Comparison of ENCODE assay signal across 18 cellular contexts in genomic region chrX:136867518-136867917, GRCh38. TPM values are rescaled to one million over a fixed set of nuclear protein-coding genes. Genes with fewer than 3 reads are reported as not detected.
DNase-seq lines count a peak whose midpoint lies in the region; ATAC-seq, FAIRE-seq and TF ChIP-seq lines count a peak whose summit lies in the region.
"Had no signal": no experiment of that assay in that cellular context is flagged by ENCODE, and none has a peak within 500 bp of the region (broad histone marks: within the 10 kb centered on the region; RNA-seq: fewer than 3 reads in every experiment).

No MANE protein-coding gene starts in this region.

- peaks cover 53% of the 10 kb centered on the region for H3K36me3 Mint-ChIP-seq in activated CD4-positive, alpha-beta T cell treated with anti-CD3 and anti-CD28 coated beads, Interleukin-2, amount 10 ng/mL, durations not matched to agents 24 days and 14 days (ENCODE audit: low read depth)
- peaks cover 66% of the 10 kb centered on the region for H3K36me3 Mint-ChIP-seq in activated CD4-positive, alpha-beta T cell treated with anti-CD3 and anti-CD28 coated beads, Interleukin-2, amount 10 ng/mL, durations not matched to agents 7 days and 5 days (ENCODE audit: low read depth)
- H3K36me3 Mint-ChIP-seq in activated naive CD8-positive, alpha-beta T cell: peaks cover 6% of the 10 kb centered on the region
- peaks cover 0 to 15% (median 0%) of the 10 kb centered on the region in 3 donors for H3K36me3 Mint-ChIP-seq in immature natural killer cell

- H3K4me3 ChIP-seq in BE2C (ENCODE audit: low read depth, low read length): no peak overlapping the region
- H3K4me3 ChIP-seq: spleen had no signal

- H3K27ac Mint-ChIP-seq in activated CD4-positive, alpha-beta T cell treated with anti-CD3 and anti-CD28 coated beads, Interleukin-2, amount 10 ng/mL, durations not matched to agents 24 days and 14 days: peak overlapping the region; percentile 71
- H3K27ac Mint-ChIP-seq in activated CD4-positive, alpha-beta T cell treated with anti-CD3 and anti-CD28 coated beads, Interleukin-2, amount 10 ng/mL, durations not matched to agents 7 days and 5 days: no peak overlapping the region
- H3K27ac Mint-ChIP-seq in activated naive CD8-positive, alpha-beta T cell: peak overlapping the region; percentile 68
- peak overlapping the region in 4 of 6 donors; percentile 10 to 59 (median 34) for H3K27ac Mint-ChIP-seq in immature natural killer cell
- H3K27ac Mint-ChIP-seq: T-helper 1 cell treated with Interleukin-12 subunit alpha and Interleukin-12 subunit beta and Interleukin-4 antibody, amounts not matched to agents 30 μg/mL and 1 μg/mL, for 36 hours; type B pancreatic cell had no signal

- no peak for DNase-seq in activated CD4-positive, alpha-beta T cell treated with anti-CD3 and anti-CD28 coated beads, Interleukin-2, amount 10 ng/mL, durations not matched to agents 24 days and 14 days
- no peak for DNase-seq in activated CD4-positive, alpha-beta T cell treated with anti-CD3 and anti-CD28 coated beads, Interleukin-2, amount 10 ng/mL, durations not matched to agents 7 days and 5 days
- no peak for DNase-seq in GM12892 (ENCODE audit: insufficient read length)
- no peak for DNase-seq in immature natural killer cell
- no peak for DNase-seq in H4 (ENCODE audit: low spot score)
- DNase-seq in BE2C: no peak
- DNase-seq: activated T-cell treated with anti-CD3 and anti-CD28 coated beads, Interleukin-2, amount 50 U/mL, for 1 hour; Kasumi-1; mammary epithelial cell; NCI-H1436 treated with DMSO at 0.1 percent for 48 hours; spleen had no signal

- no peak overlapping the region for H3K4me3 Mint-ChIP-seq in activated CD4-positive, alpha-beta T cell treated with anti-CD3 and anti-CD28 coated beads, Interleukin-2, amount 10 ng/mL, durations not matched to agents 24 days and 14 days
- H3K4me3 Mint-ChIP-seq in activated CD4-positive, alpha-beta T cell treated with anti-CD3 and anti-CD28 coated beads, Interleukin-2, amount 10 ng/mL, durations not matched to agents 7 days and 5 days: no peak overlapping the region
- no peak overlapping the region for H3K4me3 Mint-ChIP-seq in activated naive CD8-positive, alpha-beta T cell
- H3K4me3 Mint-ChIP-seq in immature natural killer cell: no peak overlapping the region
- H3K4me3 Mint-ChIP-seq: nephron; T-helper 1 cell treated with Interleukin-12 subunit alpha and Interleukin-12 subunit beta and Interleukin-4 antibody, amounts not matched to agents 30 μg/mL and 1 μg/mL, for 36 hours; type B pancreatic cell had no signal

- H3K27me3 Mint-ChIP-seq in activated CD4-positive, alpha-beta T cell treated with anti-CD3 and anti-CD28 coated beads, Interleukin-2, amount 10 ng/mL, durations not matched to agents 24 days and 14 days: no peaks in the 10 kb centered on the region
- H3K27me3 Mint-ChIP-seq in activated CD4-positive, alpha-beta T cell treated with anti-CD3 and anti-CD28 coated beads, Interleukin-2, amount 10 ng/mL, durations not matched to agents 7 days and 5 days: no peaks in the 10 kb centered on the region
- H3K27me3 Mint-ChIP-seq in activated naive CD8-positive, alpha-beta T cell: no peaks in the 10 kb centered on the region
- peaks cover 0 to 12% (median 0%) of the 10 kb centered on the region in 3 donors for H3K27me3 Mint-ChIP-seq in immature natural killer cell (ENCODE audit: low read depth in 3 of 3)
- H3K27me3 Mint-ChIP-seq: type B pancreatic cell had no signal

- TF ChIP-seq CTCF in BE2C (IDR thresholded peaks at IDR 0.05; ENCODE audit: low read depth, low read length): no peak

- peaks cover 14% of the 10 kb centered on the region for H3K4me1 Mint-ChIP-seq in activated CD4-positive, alpha-beta T cell treated with anti-CD3 and anti-CD28 coated beads, Interleukin-2, amount 10 ng/mL, durations not matched to agents 24 days and 14 days
- H3K4me1 Mint-ChIP-seq in activated CD4-positive, alpha-beta T cell treated with anti-CD3 and anti-CD28 coated beads, Interleukin-2, amount 10 ng/mL, durations not matched to agents 7 days and 5 days: peaks cover 34% of the 10 kb centered on the region
- peaks cover 42% of the 10 kb centered on the region for H3K4me1 Mint-ChIP-seq in activated naive CD8-positive, alpha-beta T cell (ENCODE audit: low read depth)
- H3K4me1 Mint-ChIP-seq in immature natural killer cell: peaks cover 17 to 32% of the 10 kb centered on the region in 2 donors
- H3K4me1 Mint-ChIP-seq: nephron had no signal

- intact Hi-C loops in activated CD4-positive, alpha-beta T cell treated with anti-CD3 and anti-CD28 coated beads, Interleukin-2, amount 10 ng/mL, durations not matched to agents 24 days and 14 days (cut with micrococcal nuclease): loop anchor here (2.0 to 5.0 kb wide), 2 partner anchors 85 to 157 kb away; partner anchors contain the start of gene ARHGEF6

- TF ChIP-seq POLR2A in GM12892 (IDR thresholded peaks at IDR 0.05; ENCODE audit: low read depth, low read length) (0 out of 2 replicates have a peak, but pooled peaks have one; percentile 22), GM18505 (IDR thresholded peaks at IDR 0.05; ENCODE audit: borderline replicate concordance, extremely low read depth, insufficient read depth, insufficient read length) (no peak)

- H3K36me3 ChIP-seq in BE2C: peaks cover 74% of the 10 kb centered on the region

- no peak for ATAC-seq in GM18505 (IDR thresholded peaks at IDR 0.05; ENCODE audit: unreplicated experiment)

- CTCF ChIA-PET in activated CD4-positive, alpha-beta T cell treated with anti-CD3 and anti-CD28 coated beads, Interleukin-2, amount 10 ng/mL, durations not matched to agents 7 days and 5 days (lab: Charles Lee): interaction anchor here (0.5 kb wide), 1 partner anchor 23 kb away, joined by 3 read pairs; no protein-coding TSS in a partner anchor

- H3K27me3 ChIP-seq in BE2C: no peaks in the 10 kb centered on the region
- H3K27me3 ChIP-seq: spleen had no signal

- H3K4me1 ChIP-seq in BE2C: no peaks in the 10 kb centered on the region

- no peak for FAIRE-seq in GM12892 (lab: Jason Lieb, UNC)
- FAIRE-seq: colon, endothelial cell of umbilical vein had no signal

- POLR2A ChIA-PET in activated CD4-positive, alpha-beta T cell treated with anti-CD3 and anti-CD28 coated beads, Interleukin-2, amount 10 ng/mL, durations not matched to agents 7 days and 5 days (lab: Charles Lee): no interaction called here

- H3K9me3 Mint-ChIP-seq in activated CD4-positive, alpha-beta T cell treated with anti-CD3 and anti-CD28 coated beads, Interleukin-2, amount 10 ng/mL, durations not matched to agents 24 days and 14 days: no peaks in the 10 kb centered on the region
- H3K9me3 Mint-ChIP-seq in activated CD4-positive, alpha-beta T cell treated with anti-CD3 and anti-CD28 coated beads, Interleukin-2, amount 10 ng/mL, durations not matched to agents 7 days and 5 days: no peaks in the 10 kb centered on the region
- no peaks in the 10 kb centered on the region for H3K9me3 Mint-ChIP-seq in activated naive CD8-positive, alpha-beta T cell (ENCODE audit: low read depth)
- H3K9me3 Mint-ChIP-seq in immature natural killer cell: no peaks in the 10 kb centered on the region
- H3K9me3 Mint-ChIP-seq: T-helper 1 cell treated with Interleukin-12 subunit alpha and Interleukin-12 subunit beta and Interleukin-4 antibody, amounts not matched to agents 30 μg/mL and 1 μg/mL, for 36 hours; type B pancreatic cell had no signal

- no peaks in the 10 kb centered on the region for H3K9me3 ChIP-seq in BE2C
- H3K9me3 ChIP-seq: spleen had no signal

RNA-seq across cellular contexts. Expression of gene RBMX, which starts 13.0 kb away (rescaled TPM):
- total RNA-seq in activated CD4-positive, alpha-beta T cell treated with anti-CD3 and anti-CD28 coated beads, Interleukin-2, amount 10 ng/mL, durations not matched to agents 24 days and 14 days: 324 and 334 TPM in 2 replicates
- total RNA-seq in activated CD4-positive, alpha-beta T cell treated with anti-CD3 and anti-CD28 coated beads, Interleukin-2, amount 10 ng/mL, durations not matched to agents 7 days and 5 days: 100 to 1,000 TPM; 281 to 316 TPM
- polyA plus RNA-seq in GM12892 (2012; ENCODE audit: missing spikeins): 236 TPM
- polyA plus RNA-seq in immature natural killer cell: 100 to 1,000 TPM; 119 to 162 (median 142) TPM
- 690 and 772 TPM in 2 replicates for total RNA-seq in H4 (2014; rRNA removed; shearing (Covaris generic))
- 136 TPM for polyA plus RNA-seq in BE2C (2012; ENCODE audit: insufficient read depth, insufficient read length, low read depth)
